8 cellular contexts compared by ENCODE assay signal in genomic region chr16:68644715-68645493, GRCh38. TPM values are rescaled to one million over a fixed set of nuclear protein-coding genes. Genes with fewer than 3 reads are reported as not detected.
DNase-seq lines count a peak whose midpoint lies in the region; ATAC-seq and TF ChIP-seq lines count a peak whose summit lies in the region.

Gene CDH3 (plus strand): TSS chr16:68645310. CDS start chr16:68645380, 70 bp downstream.

- peaks cover 26 to 80% (median 51%) of the 10 kb centered on the region in 5 donors for H3K27me3 Mint-ChIP-seq in naive thymus-derived CD8-positive, alpha-beta T cell

- H3K4me1 Mint-ChIP-seq in naive thymus-derived CD8-positive, alpha-beta T cell, result peaks cover 2 to 25% (median 15%) of the 10 kb centered on the region in 4 donors

- H3K36me3 ChIP-seq in right atrium auricular region (no peaks in the 10 kb centered on the region), PC-9 (ENCODE audit: low read depth) (no peaks in the 10 kb centered on the region; the same call in 1 of the 2 replicates)

- ATAC-seq in left cardiac atrium, result peak; percentile 52 to 67
- peak; percentile 71 to 74 for ATAC-seq in naive thymus-derived CD8-positive, alpha-beta T cell
- ATAC-seq in HG03097 (IDR thresholded peaks at IDR 0.05; ENCODE audit: low FRiP score, unreplicated experiment), result no peak

- no TSS peak for BruUV-seq in PC-9 (replicated peaks; lab: Mats Ljungman, UMichigan)

- H3K4me3 ChIP-seq in right atrium auricular region (peak within 1 kb of the TSS in 1 of 2 donors; percentile 27), PC-9 (peak within 1 kb of the TSS; percentile 99), dorsolateral prefrontal cortex (peak within 1 kb of the TSS in 57 of 59 donors; percentile 1 to 62 (median 37))

- intact Hi-C loops in left cardiac atrium (cut with DNase I) (no loop called here), PC-9 (cut with micrococcal nuclease; ENCODE audit: unreplicated experiment) (no loop called here), dorsolateral prefrontal cortex (cut with DNase I) (no loop called here)

- H3K4me3 Mint-ChIP-seq in naive thymus-derived CD8-positive, alpha-beta T cell, result peak within 1 kb of the TSS; percentile 48 to 76 (median 70)

- TF ChIP-seq CTCF in right atrium auricular region (IDR thresholded peaks at IDR 0.05) (no peak), PC-9 (conservative IDR thresholded peaks at IDR 0.05) (no peak), dorsolateral prefrontal cortex (IDR thresholded peaks at IDR 0.05 in 54 of 56, conservative IDR thresholded peaks at IDR 0.05 in 2 of 56; ENCODE audit: low read depth in 1 of 56, partially characterized antibody in 56 of 56) (no peak), GM10248 (IDR thresholded peaks at IDR 0.05; ENCODE audit: control extremely low read depth, extremely low read depth, low read depth, missing control alignments) (no peak)

- H3K9me3 Mint-ChIP-seq in naive thymus-derived CD8-positive, alpha-beta T cell, result peaks cover 0 to 4% (median 0%) of the 10 kb centered on the region in 9 donors

- peak within 1 kb of the TSS; percentile 98 for H2AFZ ChIP-seq in PC-9

- H3K27ac Mint-ChIP-seq in naive thymus-derived CD8-positive, alpha-beta T cell, result no peak within 1 kb of the TSS

- no peaks in the 10 kb centered on the region for H3K9me2 ChIP-seq in PC-9 (ENCODE audit: insufficient read depth)

- H3K27me3 ChIP-seq in right atrium auricular region (peaks cover 17 to 24% of the 10 kb centered on the region in 2 donors), PC-9 (ENCODE audit: insufficient read depth, low read depth) (no peaks in the 10 kb centered on the region), dorsolateral prefrontal cortex (peaks cover 0 to 69% (median 44%) of the 10 kb centered on the region in 45 donors)

- H3K27ac ChIP-seq in right atrium auricular region, result no peak within 1 kb of the TSS
- H3K27ac ChIP-seq in PC-9, result peak within 1 kb of the TSS; percentile 66
- H3K27ac ChIP-seq in dorsolateral prefrontal cortex, result no peak within 1 kb of the TSS

- H3K4me2 ChIP-seq in PC-9, result peak within 1 kb of the TSS; percentile 99

- CTCF ChIA-PET in PC-9 (lab: Charles Lee), result interaction anchor here (0.5 to 0.9 kb wide), 4 partner anchors 13 to 189 kb away, joined by 3 to 6 read pairs (median 4); no protein-coding TSS in a partner anchor
- CTCF ChIA-PET in GM10248 (lab: Yijun Ruan, JAX), result interaction anchor here (1.2 to 1.4 kb wide), 2 partner anchors 10 to 116 kb away, joined by 3 read pairs; no protein-coding TSS in a partner anchor

- H3K4me1 ChIP-seq in right atrium auricular region (peaks cover 0 to 26% of the 10 kb centered on the region in 2 donors), PC-9 (replicated peaks; ENCODE audit: insufficient read depth) (peaks cover 42% of the 10 kb centered on the region)

- H3K9me3 ChIP-seq in right atrium auricular region, result no peaks in the 10 kb centered on the region
- H3K9me3 ChIP-seq in PC-9 (ENCODE audit: insufficient read depth, low read depth), result no peaks in the 10 kb centered on the region

- DNase-seq in left cardiac atrium, result peak; percentile 35
- DNase-seq in right atrium auricular region (ENCODE audit: low spot score), result no peak
- peak; percentile 77 to 88 for DNase-seq in PC-9
- DNase-seq in dorsolateral prefrontal cortex, result peak in 2 of 10 donors; percentile 13 to 21
- DNase-seq in naive thymus-derived CD8-positive, alpha-beta T cell, result peak in 8 of 10 donors; percentile 4 to 32 (median 22)
- DNase-seq in GM10248 (ENCODE audit: extremely low spot score), result no peak
- no peak for DNase-seq in effector CD4-positive, alpha-beta T cell

- POLR2A ChIA-PET in PC-9 (lab: Charles Lee; ENCODE audit: unreplicated experiment) (interaction anchor here (0.5 to 0.7 kb wide), 3 partner anchors 9 to 87 kb away, joined by 3 to 4 read pairs (median 4); no protein-coding TSS in a partner anchor), GM10248 (lab: Yijun Ruan, JAX) (no interaction called here)
- POLR2A ChIA-PET in naive thymus-derived CD8-positive, alpha-beta T cell (lab: Charles Lee), result no interaction called here

- H3K36me3 Mint-ChIP-seq in naive thymus-derived CD8-positive, alpha-beta T cell, result peaks cover 0 to 5% (median 4%) of the 10 kb centered on the region in 3 donors

- peaks cover 46% of the 10 kb centered on the region for H3K79me2 ChIP-seq in PC-9 (ENCODE audit: low read depth)

- no peaks in the 10 kb centered on the region for H4K20me1 ChIP-seq in PC-9 (ENCODE audit: insufficient read depth)

- peaks cover 28% of the 10 kb centered on the region for H3F3A ChIP-seq in PC-9 (ENCODE audit: insufficient read depth, low read depth)

RNA-seq across cellular contexts. Expression of gene CDH3, which starts in this region (rescaled TPM):
- total RNA-seq in left cardiac atrium (under 1 TPM; 0.32 to 0.68 TPM), right atrium auricular region (1 to 10 TPM; 1.7 to 3.5 TPM), PC-9 (2021) (70.3 and 81.3 TPM in 2 replicates), dorsolateral prefrontal cortex (10 to 100 TPM in 13 of 120 experiments, 1 to 10 TPM in 107; 2.4 to 13.1 (median 6.2) TPM)
- total RNA-seq in naive thymus-derived CD8-positive, alpha-beta T cell, result under 1 TPM; 0.29 to 0.60 TPM
- not detected for polyA plus RNA-seq in naive thymus-derived CD8-positive, alpha-beta T cell

Comparison
In these comparisons a context has a peak if more than half of its experiments do, and no peak if none do; other contexts are left out.
1. Peak in DNase-seq and ATAC-seq in left cardiac atrium; RNA of the gene not detected or under 1 TPM.
2. Peak in DNase-seq and ATAC-seq in naive thymus-derived CD8-positive, alpha-beta T cell; RNA of the gene not detected or under 1 TPM.
3. DNase-seq: peak in PC-9 (2 of 2); none in right atrium auricular region (single experiment), GM10248 (single experiment) and effector CD4-positive, alpha-beta T cell (single experiment).